In genomic region chr2:10141736-10142639, GRCh38 we compare ENCODE assay signal across 9 cellular contexts. TPM values are rescaled to one million over a fixed set of nuclear protein-coding genes. Genes with fewer than 3 reads are reported as not detected.
DNase-seq lines count a peak whose midpoint lies in the region; ATAC-seq and TF ChIP-seq lines count a peak whose summit lies in the region.
"Had no signal": no experiment of that assay in that cellular context is flagged by ENCODE, and none has a peak within 500 bp of the region (broad histone marks: within the 10 kb centered on the region; RNA-seq: fewer than 3 reads in every experiment).

No MANE protein-coding gene starts in this region.

- no peak overlapping the region for H3K4me2 ChIP-seq in OCI-LY3 (ENCODE audit: low read length)

- H3K4me3 Mint-ChIP-seq in MCF 10A (ENCODE audit: unreplicated experiment) (no peak overlapping the region), memory B cell (no peak overlapping the region)

- H3K9ac ChIP-seq in OCI-LY3 (ENCODE audit: low read length): no peak overlapping the region

- no peaks in the 10 kb centered on the region for H3K27me3 ChIP-seq in OCI-LY3 (ENCODE audit: low read depth, low read length)
- H3K27me3 ChIP-seq: SJCRH30 had no signal

- H3K4me3 ChIP-seq in OCI-LY3 (ENCODE audit: low read length): no peak overlapping the region
- H3K4me3 ChIP-seq: SJCRH30 had no signal

- peaks cover 5% of the 10 kb centered on the region for H3K4me1 Mint-ChIP-seq in MCF 10A (ENCODE audit: insufficient read depth, unreplicated experiment)
- H3K4me1 Mint-ChIP-seq in memory B cell: peaks cover 7% of the 10 kb centered on the region

- H3K9me3 ChIP-seq in OCI-LY3 (ENCODE audit: insufficient read depth, low read length): no peaks in the 10 kb centered on the region
- H3K9me3 ChIP-seq: SJCRH30 had no signal

- no peak overlapping the region for H2AFZ ChIP-seq in OCI-LY3 (ENCODE audit: low read depth, low read length)

- no peaks in the 10 kb centered on the region for H3K4me1 ChIP-seq in OCI-LY3 (ENCODE audit: low read length)

- peak; percentile 87 for ATAC-seq in memory B cell (ENCODE audit: low read depth)
- ATAC-seq in GM19324 (IDR thresholded peaks at IDR 0.05; ENCODE audit: low FRiP score, unreplicated experiment): no peak
- no peak for ATAC-seq in HG03342 (IDR thresholded peaks at IDR 0.05; ENCODE audit: unreplicated experiment)

- DNase-seq in MCF 10A (ENCODE audit: unreplicated experiment) (peak; percentile 28), memory B cell (ENCODE audit: low spot score in 2 of 2) (peak; percentile 30 to 39), OCI-M2 (lab: John Stamatoyannopoulos, UW; ENCODE audit: unreplicated experiment) (no peak), occipital lobe (lab: John Stamatoyannopoulos, UW) (no peak)

- H3K79me2 ChIP-seq in OCI-LY3 (ENCODE audit: low read length): no peaks in the 10 kb centered on the region

- no peaks in the 10 kb centered on the region for H3K27me3 Mint-ChIP-seq in MCF 10A (ENCODE audit: insufficient read depth, unreplicated experiment)
- H3K27me3 Mint-ChIP-seq in memory B cell: peaks cover 2% of the 10 kb centered on the region

- no peak overlapping the region for H3K27ac ChIP-seq in OCI-LY3 (ENCODE audit: low read length)
- H3K27ac ChIP-seq: SJCRH30 had no signal

- H3K36me3 Mint-ChIP-seq in MCF 10A (ENCODE audit: insufficient read depth, unreplicated experiment) (peaks cover 4% of the 10 kb centered on the region), memory B cell (no peaks in the 10 kb centered on the region)

- POLR2A ChIA-PET in MCF 10A (lab: Yijun Ruan, JAX): no interaction called here

- BruUV-seq in MCF 10A (replicated peaks; lab: Mats Ljungman, UMichigan): no TSS peak

- peaks cover 3% of the 10 kb centered on the region for H3K36me3 ChIP-seq in OCI-LY3 (replicated peaks; ENCODE audit: low read depth, low read length)

- CTCF ChIA-PET in MCF 10A (lab: Yijun Ruan, JAX): interaction anchor here (0.6 to 5.7 kb wide), 23 partner anchors 8 to 328 kb away, joined by 3 to 85 read pairs (median 3); no protein-coding TSS in a partner anchor

- no peaks in the 10 kb centered on the region for H4K20me1 ChIP-seq in OCI-LY3 (ENCODE audit: insufficient read depth, low read length)

- TF ChIP-seq CTCF in GM12872 (IDR thresholded peaks at IDR 0.05; ENCODE audit: insufficient read depth, low read depth, low read length): peak; percentile 73
- peak; percentile 59 for TF ChIP-seq CTCF in OCI-LY3 (IDR thresholded peaks at IDR 0.05; ENCODE audit: low read depth, low read length)
- peak; percentile 52 for TF ChIP-seq CTCF in MCF 10A (IDR thresholded peaks at IDR 0.05; ENCODE audit: unreplicated experiment)

- H3K9me3 Mint-ChIP-seq in MCF 10A (ENCODE audit: unreplicated experiment) (no peaks in the 10 kb centered on the region), memory B cell (no peaks in the 10 kb centered on the region)

- H3K27ac Mint-ChIP-seq in MCF 10A (ENCODE audit: low read depth, unreplicated experiment) (no peak overlapping the region), memory B cell (no peak overlapping the region)

- intact Hi-C loops in MCF 10A (cut with micrococcal nuclease): loop anchor here (5.0 kb wide), 1 partner anchor 265 kb away; no protein-coding TSS in a partner anchor

RNA-seq across cellular contexts. Expression of gene RRM2, which starts 19.4 kb away (rescaled TPM):
- 16.5 and 41.8 TPM in 2 replicates for total RNA-seq in MCF 10A (2022)
- 4.8 TPM for total RNA-seq in occipital lobe

Comparison
In these comparisons a context has a peak if more than half of its experiments do, and no peak if none do; other contexts are left out.
1. DNase-seq: peak in MCF 10A (single experiment) and memory B cell (2 of 2); none in OCI-M2 (single experiment) and occipital lobe (single experiment).
2. Peak in every context shown above with its lines, with median percentiles within 50 percentile points of each other: CTCF ChIP-seq.